14 cellular contexts compared by ENCODE assay signal in genomic region chr1:112344754-112345423, GRCh38. TPM values are rescaled to one million over a fixed set of nuclear protein-coding genes. Genes with fewer than 3 reads are reported as not detected.
DNase-seq lines count a peak whose midpoint lies in the region; ATAC-seq, FAIRE-seq and TF ChIP-seq lines count a peak whose summit lies in the region.
"Had no signal": no experiment of that assay in that cellular context is flagged by ENCODE, and none has a peak within 500 bp of the region (broad histone marks: within the 10 kb centered on the region; RNA-seq: fewer than 3 reads in every experiment).

No MANE protein-coding gene starts in this region.

- H3F3A ChIP-seq in GM23338 (replicated peaks; ENCODE audit: low read depth): no peaks in the 10 kb centered on the region

- H3K79me1 ChIP-seq in mesendoderm (ENCODE audit: low read length): no peaks in the 10 kb centered on the region

- no peak overlapping the region for H2AK5ac ChIP-seq in mesendoderm (ENCODE audit: low read length)

- H2BK5ac ChIP-seq in mesendoderm (ENCODE audit: low read length): no peak overlapping the region

- H3K4me2 ChIP-seq in GM23338 (no peak overlapping the region), mesendoderm (ENCODE audit: low read length) (no peak overlapping the region)

- H3K4me3 ChIP-seq in GM23338: no peak overlapping the region
- H3K4me3 ChIP-seq in mesendoderm (ENCODE audit: low read length): no peak overlapping the region
- no peak overlapping the region for H3K4me3 ChIP-seq in upper lobe of left lung
- H3K4me3 ChIP-seq: dorsolateral prefrontal cortex had no signal

- H3K27me3 Mint-ChIP-seq in GM23338 (ENCODE audit: insufficient read depth, low read depth, poor library complexity): no peaks in the 10 kb centered on the region
- no peaks in the 10 kb centered on the region for H3K27me3 Mint-ChIP-seq in activated CD8-positive, alpha-beta T cell treated with anti-CD3 and anti-CD28 coated beads for 36 hours
- H3K27me3 Mint-ChIP-seq in natural killer cell treated with Interleukin-12 subunit alpha and Interleukin-12 subunit beta and Interleukin-15 and Interleukin-18, amount 100 ng/mL, for 72 hours: peaks cover 12 to 22% of the 10 kb centered on the region in 2 donors

- H3K9me2 ChIP-seq in GM23338 (ENCODE audit: insufficient read depth): no peaks in the 10 kb centered on the region

- no peak for TF ChIP-seq CTCF in GM23338 (conservative IDR thresholded peaks at IDR 0.05; ENCODE audit: low read depth in 2 of 2)
- no peak for TF ChIP-seq CTCF in activated CD8-positive, alpha-beta T cell treated with anti-CD3 and anti-CD28 coated beads for 36 hours (IDR thresholded peaks at IDR 0.05)
- no peak for TF ChIP-seq CTCF in upper lobe of left lung (IDR thresholded peaks at IDR 0.05)
- no peak for TF ChIP-seq CTCF in D721Med (IDR thresholded peaks at IDR 0.05; ENCODE audit: insufficient read depth, missing control alignments)

- H4K8ac ChIP-seq in mesendoderm (ENCODE audit: low read depth, low read length): no peak overlapping the region

- H3K27me3 ChIP-seq in GM23338 (ENCODE audit: insufficient read depth) (no peaks in the 10 kb centered on the region), mesendoderm (ENCODE audit: insufficient read depth, low read length, poor library complexity) (no peaks in the 10 kb centered on the region), upper lobe of left lung (no peaks in the 10 kb centered on the region)
- H3K27me3 ChIP-seq: dorsolateral prefrontal cortex had no signal

- H3K36me3 ChIP-seq in GM23338 (ENCODE audit: insufficient read depth) (no peaks in the 10 kb centered on the region), mesendoderm (ENCODE audit: control insufficient read depth, insufficient read depth, low read length) (no peaks in the 10 kb centered on the region), upper lobe of left lung (no peaks in the 10 kb centered on the region)

- H3K4me3 Mint-ChIP-seq in GM23338: no peak overlapping the region
- peak overlapping the region; percentile 22 for H3K4me3 Mint-ChIP-seq in activated CD8-positive, alpha-beta T cell treated with anti-CD3 and anti-CD28 coated beads for 36 hours
- H3K4me3 Mint-ChIP-seq in natural killer cell treated with Interleukin-12 subunit alpha and Interleukin-12 subunit beta and Interleukin-15 and Interleukin-18, amount 100 ng/mL, for 72 hours: no peak overlapping the region

- CTCF ChIA-PET in activated CD8-positive, alpha-beta T cell treated with anti-CD3 and anti-CD28 coated beads for 36 hours (lab: Charles Lee): interaction anchor here (0.8 to 1.1 kb wide), 3 partner anchors 12 to 24 kb away, joined by 3 to 4 read pairs (median 4); no protein-coding TSS in a partner anchor

- H3K4me1 ChIP-seq in GM23338 (ENCODE audit: insufficient read depth): no peaks in the 10 kb centered on the region
- H3K4me1 ChIP-seq in mesendoderm (ENCODE audit: control insufficient read depth, low read depth, low read length): no peaks in the 10 kb centered on the region
- no peaks in the 10 kb centered on the region for H3K4me1 ChIP-seq in upper lobe of left lung

- peaks cover 0 to 2% (median 1%) of the 10 kb centered on the region in 4 donors for H3K9me3 ChIP-seq in upper lobe of left lung

- peak; percentile 33; the same call in 1 of the 3 replicates for ATAC-seq in GM23338
- ATAC-seq in activated CD8-positive, alpha-beta T cell treated with anti-CD3 and anti-CD28 coated beads for 36 hours: peak; percentile 94
- no peak for ATAC-seq in upper lobe of left lung (ENCODE audit: low FRiP score in 2 of 2)
- ATAC-seq in natural killer cell treated with Interleukin-12 subunit alpha and Interleukin-12 subunit beta and Interleukin-15 and Interleukin-18, amount 100 ng/mL, for 72 hours: no peak

- POLR2A ChIA-PET in activated CD8-positive, alpha-beta T cell treated with anti-CD3 and anti-CD28 coated beads for 36 hours (lab: Charles Lee): no interaction called here

- no peak overlapping the region for H4K5ac ChIP-seq in mesendoderm (ENCODE audit: low read length)

- peaks cover 3% of the 10 kb centered on the region; the same call in 2 of the 3 replicates for H3K9me3 Mint-ChIP-seq in GM23338
- peaks cover 2% of the 10 kb centered on the region for H3K9me3 Mint-ChIP-seq in activated CD8-positive, alpha-beta T cell treated with anti-CD3 and anti-CD28 coated beads for 36 hours
- no peaks in the 10 kb centered on the region for H3K9me3 Mint-ChIP-seq in natural killer cell treated with Interleukin-12 subunit alpha and Interleukin-12 subunit beta and Interleukin-15 and Interleukin-18, amount 100 ng/mL, for 72 hours

- no peaks in the 10 kb centered on the region for H4K20me1 ChIP-seq in GM23338 (replicated peaks; ENCODE audit: insufficient read depth)

- H3K79me2 ChIP-seq in GM23338 (replicated peaks; ENCODE audit: insufficient read depth) (no peaks in the 10 kb centered on the region), mesendoderm (ENCODE audit: control insufficient read depth, insufficient read depth, low read length) (no peaks in the 10 kb centered on the region)

- no peak overlapping the region for H3K27ac Mint-ChIP-seq in GM23338
- H3K27ac Mint-ChIP-seq in activated CD8-positive, alpha-beta T cell treated with anti-CD3 and anti-CD28 coated beads for 36 hours: peak overlapping the region; percentile 60
- no peak overlapping the region for H3K27ac Mint-ChIP-seq in natural killer cell treated with Interleukin-12 subunit alpha and Interleukin-12 subunit beta and Interleukin-15 and Interleukin-18, amount 100 ng/mL, for 72 hours

- peak; percentile 30 for DNase-seq in Daoy (ENCODE audit: low read depth)
- peak; percentile 23 for DNase-seq in GM23338 (ENCODE audit: low spot score)
- DNase-seq in activated CD8-positive, alpha-beta T cell treated with anti-CD3 and anti-CD28 coated beads for 36 hours: peak; percentile 48
- DNase-seq in mesendoderm: peak; percentile 33
- no peak for DNase-seq in upper lobe of left lung
- no peak for DNase-seq in natural killer cell treated with Interleukin-12 subunit alpha and Interleukin-12 subunit beta and Interleukin-15 and Interleukin-18, amount 100 ng/mL, for 72 hours (ENCODE audit: low spot score)
- DNase-seq in SHP77 (lab: John Stamatoyannopoulos, UW): no peak
- no peak for DNase-seq in D721Med (ENCODE audit: insufficient read length, low spot score)
- DNase-seq: activated CD4-positive, alpha-beta T cell treated with anti-CD3 and anti-CD28 coated beads, Interleukin-2, amount 50 U/mL, for 48 hours; anterior cingulate cortex; dorsolateral prefrontal cortex; GF-D8; MM.1S; NCI-H2171 had no signal

- H3K18ac ChIP-seq in mesendoderm (ENCODE audit: low read length): no peak overlapping the region

- H2BK15ac ChIP-seq in mesendoderm (replicated peaks; ENCODE audit: low read depth): no peak overlapping the region

- H3K36me3 Mint-ChIP-seq in GM23338 (ENCODE audit: low read depth): no peaks in the 10 kb centered on the region
- no peaks in the 10 kb centered on the region for H3K36me3 Mint-ChIP-seq in activated CD8-positive, alpha-beta T cell treated with anti-CD3 and anti-CD28 coated beads for 36 hours (ENCODE audit: low read depth)
- H3K36me3 Mint-ChIP-seq in natural killer cell treated with Interleukin-12 subunit alpha and Interleukin-12 subunit beta and Interleukin-15 and Interleukin-18, amount 100 ng/mL, for 72 hours: peaks cover 5% of the 10 kb centered on the region

- TF ChIP-seq POLR2A in upper lobe of left lung (IDR thresholded peaks at IDR 0.05): no peak

- no peak overlapping the region for H2BK120ac ChIP-seq in mesendoderm (ENCODE audit: low read depth, low read length)

- no peak overlapping the region for H3K9ac ChIP-seq in mesendoderm (ENCODE audit: low read length)

- H3K4me1 Mint-ChIP-seq in GM23338: no peaks in the 10 kb centered on the region
- peaks cover 19% of the 10 kb centered on the region for H3K4me1 Mint-ChIP-seq in activated CD8-positive, alpha-beta T cell treated with anti-CD3 and anti-CD28 coated beads for 36 hours (ENCODE audit: low read depth)
- H3K4me1 Mint-ChIP-seq in natural killer cell treated with Interleukin-12 subunit alpha and Interleukin-12 subunit beta and Interleukin-15 and Interleukin-18, amount 100 ng/mL, for 72 hours (ENCODE audit: low read depth in 2 of 2): peaks cover 9 to 13% of the 10 kb centered on the region in 2 donors

- FAIRE-seq in D721Med (lab: Jason Lieb, UNC): no peak

- peak overlapping the region; percentile 85; the same call in 1 of the 2 replicates for H2AFZ ChIP-seq in GM23338

- no peak for TF ChIP-seq EP300 in upper lobe of left lung (IDR thresholded peaks at IDR 0.05)

- no peak overlapping the region for H3K23ac ChIP-seq in mesendoderm (ENCODE audit: low read length)

- no peak overlapping the region for H3K56ac ChIP-seq in mesendoderm (ENCODE audit: low read length)

- H3K4ac ChIP-seq in mesendoderm (ENCODE audit: low read depth, low read length): no peak overlapping the region

- H3K27ac ChIP-seq in GM23338 (ENCODE audit: low read depth) (no peak overlapping the region), mesendoderm (ENCODE audit: low read depth, low read length) (no peak overlapping the region), upper lobe of left lung (no peak overlapping the region)
- H3K27ac ChIP-seq: dorsolateral prefrontal cortex had no signal

- intact Hi-C loops in activated CD8-positive, alpha-beta T cell treated with anti-CD3 and anti-CD28 coated beads for 36 hours (cut with micrococcal nuclease): no loop called here

- no CpG with 5 or more reads among the region's 7 CpGs for WGBS in mesendoderm (ENCODE audit: extremely low coverage, insufficient coverage, low lambda C conversion rate)
- WGBS in upper lobe of left lung, 2 donors: 49 to 55% methylated on average over 7 of the region's 7 CpGs

TF ChIP-seq in GM23338, 12 proteins besides CTCF, POLR2A, EP300 and RAD21 (continues in another document):
- TF ChIP-seq ZNF331 (CRISPR knock-in tag; IDR thresholded peaks at IDR 0.05; ENCODE audit: low read depth) (no peak), ZNF114 (CRISPR knock-in tag; IDR thresholded peaks at IDR 0.05) (no peak), NANOG (IDR thresholded peaks at IDR 0.05; ENCODE audit: borderline replicate concordance) (no peak), STAT1 (IDR thresholded peaks at IDR 0.05; ENCODE audit: unreplicated experiment) (no peak)

RNA-seq across cellular contexts. Expression of gene CTTNBP2NL, which starts 51.1 kb away (rescaled TPM):
- total RNA-seq in Daoy (2014; rRNA removed; shearing (Covaris generic)): 9.3 and 11.1 TPM in 2 replicates
- 13.3 and 18.5 TPM in 2 replicates for total RNA-seq in GM23338 (2014; rRNA removed; shearing (Covaris generic))
- polyA plus RNA-seq in GM23338 (2016; fragmentation: Nextera tagmentation; extraction: Ambion mirVana): 28.9 and 31.0 TPM in 2 replicates
- 1 to 10 TPM; 1.1 to 1.7 TPM for total RNA-seq in activated CD8-positive, alpha-beta T cell treated with anti-CD3 and anti-CD28 coated beads for 36 hours
- polyA plus RNA-seq in mesendoderm (2013, experiment 1 of 2): 12.2 TPM
- polyA plus RNA-seq in mesendoderm (2013, experiment 2 of 2): 13.3 TPM
- total RNA-seq in upper lobe of left lung: 10 to 100 TPM; 33.1 to 95.3 (median 53.7) TPM
- 1 to 10 TPM in 1 of 2 donors, under 1 TPM in 1; 0.67 to 1.8 TPM for total RNA-seq in natural killer cell treated with Interleukin-12 subunit alpha and Interleukin-12 subunit beta and Interleukin-15 and Interleukin-18, amount 100 ng/mL, for 72 hours

Comparison
In these comparisons a context has a peak if more than half of its experiments do, and no peak if none do; other contexts are left out.
1. DNase-seq: peak in Daoy (single experiment), GM23338 (single experiment), activated CD8-positive, alpha-beta T cell treated with anti-CD3 and anti-CD28 coated beads for 36 hours (single experiment) and mesendoderm (single experiment); none in upper lobe of left lung (0 of 2), natural killer cell treated with Interleukin-12 subunit alpha and Interleukin-12 subunit beta and Interleukin-15 and Interleukin-18, amount 100 ng/mL, for 72 hours (single experiment), SHP77 (0 of 2) and D721Med (single experiment).
2. ATAC-seq: peak in GM23338 (single experiment) and activated CD8-positive, alpha-beta T cell treated with anti-CD3 and anti-CD28 coated beads for 36 hours (single experiment); none in upper lobe of left lung (0 of 2) and natural killer cell treated with Interleukin-12 subunit alpha and Interleukin-12 subunit beta and Interleukin-15 and Interleukin-18, amount 100 ng/mL, for 72 hours (0 of 2).